Comparison of ENCODE assay signal across 1 cellular context in genomic region chr19:4684312-4685095, GRCh38.
TF ChIP-seq lines count a peak whose summit lies in the region.

No MANE protein-coding gene starts in this region.

TF ChIP-seq in GM12878, 131 proteins besides CTCF, POLR2A, EP300 and RAD21:
- TF ChIP-seq TCF12 (IDR thresholded peaks at IDR 0.05; ENCODE audit: low read depth, low read length) (no peak), FOXM1 (IDR thresholded peaks at IDR 0.05; ENCODE audit: low read depth, low read length) (no peak), NRF1 (conservative IDR thresholded peaks at IDR 0.05; ENCODE audit: low read depth, low read length) (no peak), MXI1 (IDR thresholded peaks at IDR 0.05; ENCODE audit: low read depth, low read length) (no peak), TCF7 (IDR thresholded peaks at IDR 0.05; ENCODE audit: borderline replicate concordance) (no peak), SRF (IDR thresholded peaks at IDR 0.05; ENCODE audit: low read depth in 2 of 2, low read length in 2 of 2) (no peak), SMAD1 (IDR thresholded peaks at IDR 0.05; ENCODE audit: low read depth, partially characterized antibody) (no peak), PAX5 (IDR thresholded peaks at IDR 0.05; ENCODE audit: borderline replicate concordance, low read depth, low read length) (no peak), ZNF592 (IDR thresholded peaks at IDR 0.05) (no peak), CHD1 (IDR thresholded peaks at IDR 0.05; ENCODE audit: low read depth, low read length) (no peak), MYC (IDR thresholded peaks at IDR 0.05; ENCODE audit: insufficient read depth, insufficient read length, insufficient replicate concordance, low read length, severe bottlenecking) (no peak), ZNF207 (IDR thresholded peaks at IDR 0.05; ENCODE audit: borderline replicate concordance) (no peak), YY1 (IDR thresholded peaks at IDR 0.05; ENCODE audit: low read depth, low read length) (no peak), HDAC6 (IDR thresholded peaks at IDR 0.05; ENCODE audit: unreplicated experiment) (no peak), RB1 (IDR thresholded peaks at IDR 0.05; ENCODE audit: borderline replicate concordance) (no peak)
